Comparison of ENCODE assay signal across 9 cellular contexts in genomic region chr17:58344791-58345157, GRCh38. TPM values are rescaled to one million over a fixed set of nuclear protein-coding genes. Genes with fewer than 3 reads are reported as not detected.
A peak's percentile ranks its signal among the peaks of the same experiment; 100 is the strongest.
DNase-seq lines count a peak whose midpoint lies in the region; ATAC-seq lines count a peak whose summit lies in the region.
"Had no signal": no experiment of that assay in that cellular context is flagged by ENCODE, and none has a peak within 500 bp of the region (broad histone marks: within the 10 kb centered on the region; RNA-seq: fewer than 3 reads in every experiment).

No MANE protein-coding gene starts in this region.

- H4K8ac ChIP-seq in trophoblast cell (ENCODE audit: low read depth, low read length) = no peak overlapping the region

- no CpG with 5 or more reads among the region's 2 CpGs for WGBS in trophoblast cell (ENCODE audit: extremely low coverage, insufficient coverage, insufficient read length)

- H4K91ac ChIP-seq in trophoblast cell (ENCODE audit: low read depth, low read length) = no peak overlapping the region

- H3K4me2 ChIP-seq in trophoblast cell (ENCODE audit: low read length) = no peak overlapping the region

- H3K27me3 Mint-ChIP-seq in activated CD4-positive, alpha-beta T cell treated with anti-CD3 and anti-CD28 coated beads, Interleukin-2, amount 10 ng/mL, durations not matched to agents 24 days and 14 days = no peaks in the 10 kb centered on the region
- no peaks in the 10 kb centered on the region for H3K27me3 Mint-ChIP-seq in naive B cell

- no peak overlapping the region for H4K12ac ChIP-seq in trophoblast cell (ENCODE audit: low read depth, low read length)

- no peak overlapping the region for H2BK120ac ChIP-seq in trophoblast cell (ENCODE audit: insufficient read depth, low read length, poor library complexity)

- peak; percentile 89 for DNase-seq in activated CD4-positive, alpha-beta T cell treated with anti-CD3 and anti-CD28 coated beads, Interleukin-2, amount 10 ng/mL, durations not matched to agents 24 days and 14 days
- DNase-seq in naive B cell = peak; percentile 64
- no peak for DNase-seq in dedifferentiated amniotic fluid mesenchymal stem cell (ENCODE audit: extremely low spot score)
- DNase-seq in trophoblast cell = no peak
- no peak for DNase-seq in HPDE6-E6E7 (ENCODE audit: extremely low spot score)
- no peak for DNase-seq in DMS 273 treated with DMSO at 0.1 percent for 48 hours (lab: John Stamatoyannopoulos, UW)

- H2BK5ac ChIP-seq in trophoblast cell (ENCODE audit: low read depth, low read length, poor library complexity) = no peak overlapping the region

- H2AK5ac ChIP-seq in trophoblast cell (ENCODE audit: low read length) = no peak overlapping the region

- no peaks in the 10 kb centered on the region for H3K9me3 ChIP-seq in trophoblast cell (ENCODE audit: insufficient read depth, low read depth, low read length)

- peak overlapping the region; percentile 100 for H3K27ac Mint-ChIP-seq in activated CD4-positive, alpha-beta T cell treated with anti-CD3 and anti-CD28 coated beads, Interleukin-2, amount 10 ng/mL, durations not matched to agents 24 days and 14 days
- H3K27ac Mint-ChIP-seq in naive B cell = peak overlapping the region; percentile 94 to 100 (median 99)

- no peak overlapping the region for H3K14ac ChIP-seq in trophoblast cell (ENCODE audit: low read length)

- H3K9me3 Mint-ChIP-seq in activated CD4-positive, alpha-beta T cell treated with anti-CD3 and anti-CD28 coated beads, Interleukin-2, amount 10 ng/mL, durations not matched to agents 24 days and 14 days = no peaks in the 10 kb centered on the region
- H3K9me3 Mint-ChIP-seq in naive B cell = no peaks in the 10 kb centered on the region

- H3K4me1 ChIP-seq in trophoblast cell (ENCODE audit: control insufficient read depth in 1 of 2, insufficient read depth in 2 of 2, low read length in 2 of 2) = no peaks in the 10 kb centered on the region

- H3K79me2 ChIP-seq in trophoblast cell (ENCODE audit: control insufficient read depth, insufficient read depth, low read length, poor library complexity) = no peaks in the 10 kb centered on the region

- no peaks in the 10 kb centered on the region for H3K79me1 ChIP-seq in trophoblast cell (ENCODE audit: low read length)

- H3K4ac ChIP-seq in trophoblast cell (ENCODE audit: low read depth, low read length) = no peak overlapping the region

- peaks cover 74% of the 10 kb centered on the region for H3K4me1 Mint-ChIP-seq in activated CD4-positive, alpha-beta T cell treated with anti-CD3 and anti-CD28 coated beads, Interleukin-2, amount 10 ng/mL, durations not matched to agents 24 days and 14 days
- H3K4me1 Mint-ChIP-seq in naive B cell = peaks cover 51 to 88% (median 68%) of the 10 kb centered on the region in 3 donors

- H3K4me3 Mint-ChIP-seq in activated CD4-positive, alpha-beta T cell treated with anti-CD3 and anti-CD28 coated beads, Interleukin-2, amount 10 ng/mL, durations not matched to agents 24 days and 14 days = peak overlapping the region; percentile 91
- H3K4me3 Mint-ChIP-seq in naive B cell = peak overlapping the region; percentile 83 to 96 (median 88)

- ATAC-seq in GM19324 (IDR thresholded peaks at IDR 0.05; ENCODE audit: low FRiP score, unreplicated experiment) (peak; percentile 35), HG03066 (IDR thresholded peaks at IDR 0.05; ENCODE audit: low read depth, unreplicated experiment) (peak; percentile 49), naive B cell (ENCODE audit: low read depth in 2 of 2) (peak; percentile 64 to 67)

- no peak overlapping the region for H3K18ac ChIP-seq in trophoblast cell (ENCODE audit: low read length)

- no peak overlapping the region for H3K27ac ChIP-seq in trophoblast cell (ENCODE audit: low read depth, low read length)

- H2AFZ ChIP-seq in trophoblast cell (ENCODE audit: insufficient read depth, low read length, poor library complexity) = no peak overlapping the region

- H3K36me3 ChIP-seq in trophoblast cell (ENCODE audit: control insufficient read depth in 1 of 2, insufficient read depth in 2 of 2, low read length in 2 of 2) = peaks cover 30 to 52% of the 10 kb centered on the region in 2 experiments

- no peak overlapping the region for H3K9ac ChIP-seq in trophoblast cell (ENCODE audit: low read length)

- no peak overlapping the region for H3K4me3 ChIP-seq in trophoblast cell (ENCODE audit: low read depth, low read length)

- no peaks in the 10 kb centered on the region for H3K27me3 ChIP-seq in trophoblast cell (ENCODE audit: insufficient read depth, low read length)

- intact Hi-C loops in activated CD4-positive, alpha-beta T cell treated with anti-CD3 and anti-CD28 coated beads, Interleukin-2, amount 10 ng/mL, durations not matched to agents 24 days and 14 days (cut with micrococcal nuclease) = loop anchor here (1.0 to 2.0 kb wide), 5 partner anchors 8 to 338 kb away; partner anchors contain the start of genes SRSF1 and SUPT4H1

- no peak overlapping the region for H2BK12ac ChIP-seq in trophoblast cell (ENCODE audit: low read length)

- no peak overlapping the region for H3K23ac ChIP-seq in trophoblast cell (ENCODE audit: low read length)

- H3K36me3 Mint-ChIP-seq in activated CD4-positive, alpha-beta T cell treated with anti-CD3 and anti-CD28 coated beads, Interleukin-2, amount 10 ng/mL, durations not matched to agents 24 days and 14 days (ENCODE audit: low read depth) = peaks cover 92% of the 10 kb centered on the region
- peaks cover 12 to 24% of the 10 kb centered on the region in 2 donors for H3K36me3 Mint-ChIP-seq in naive B cell

RNA-seq across cellular contexts. Expression of gene SUPT4H1, which starts 7.2 kb away (rescaled TPM):
- 139 and 143 TPM in 2 replicates for total RNA-seq in activated CD4-positive, alpha-beta T cell treated with anti-CD3 and anti-CD28 coated beads, Interleukin-2, amount 10 ng/mL, durations not matched to agents 24 days and 14 days
- polyA plus RNA-seq in naive B cell (ENCODE audit: low read depth in 6 of 6) = 100 to 1,000 TPM in 4 of 6 donors, 10 to 100 TPM in 2; 77.4 to 128 (median 110) TPM
- 63.5 and 64.6 TPM in 2 replicates for polyA plus RNA-seq in trophoblast cell (2013)

RNA-seq across cellular contexts. Expression of gene TSPOAP1, which starts 16.2 kb away (rescaled TPM):
- total RNA-seq in activated CD4-positive, alpha-beta T cell treated with anti-CD3 and anti-CD28 coated beads, Interleukin-2, amount 10 ng/mL, durations not matched to agents 24 days and 14 days = 22.6 and 23.6 TPM in 2 replicates
- under 1 TPM in 4 of 6 donors, not detected in 2; 0.03 to 0.58 (median 0.38) TPM for polyA plus RNA-seq in naive B cell (ENCODE audit: low read depth in 6 of 6)
- polyA plus RNA-seq in trophoblast cell (2013) = 1.1 and 1.3 TPM in 2 replicates
- total RNA-seq: SK-MEL-5 had no signal

Comparison
In these comparisons a context has a peak if more than half of its experiments do, and no peak if none do; other contexts are left out.
1. DNase-seq: peak in activated CD4-positive, alpha-beta T cell treated with anti-CD3 and anti-CD28 coated beads, Interleukin-2, amount 10 ng/mL, durations not matched to agents 24 days and 14 days (single experiment) and naive B cell (single experiment); none in dedifferentiated amniotic fluid mesenchymal stem cell (single experiment), trophoblast cell (0 of 2), HPDE6-E6E7 (single experiment) and DMS 273 treated with DMSO at 0.1 percent for 48 hours (single experiment).
2. Peak in every context shown above with its lines, with median percentiles within 50 percentile points of each other: ATAC-seq.